ENCODE assay signal across 1 cellular context in the genomic region with DNA sequence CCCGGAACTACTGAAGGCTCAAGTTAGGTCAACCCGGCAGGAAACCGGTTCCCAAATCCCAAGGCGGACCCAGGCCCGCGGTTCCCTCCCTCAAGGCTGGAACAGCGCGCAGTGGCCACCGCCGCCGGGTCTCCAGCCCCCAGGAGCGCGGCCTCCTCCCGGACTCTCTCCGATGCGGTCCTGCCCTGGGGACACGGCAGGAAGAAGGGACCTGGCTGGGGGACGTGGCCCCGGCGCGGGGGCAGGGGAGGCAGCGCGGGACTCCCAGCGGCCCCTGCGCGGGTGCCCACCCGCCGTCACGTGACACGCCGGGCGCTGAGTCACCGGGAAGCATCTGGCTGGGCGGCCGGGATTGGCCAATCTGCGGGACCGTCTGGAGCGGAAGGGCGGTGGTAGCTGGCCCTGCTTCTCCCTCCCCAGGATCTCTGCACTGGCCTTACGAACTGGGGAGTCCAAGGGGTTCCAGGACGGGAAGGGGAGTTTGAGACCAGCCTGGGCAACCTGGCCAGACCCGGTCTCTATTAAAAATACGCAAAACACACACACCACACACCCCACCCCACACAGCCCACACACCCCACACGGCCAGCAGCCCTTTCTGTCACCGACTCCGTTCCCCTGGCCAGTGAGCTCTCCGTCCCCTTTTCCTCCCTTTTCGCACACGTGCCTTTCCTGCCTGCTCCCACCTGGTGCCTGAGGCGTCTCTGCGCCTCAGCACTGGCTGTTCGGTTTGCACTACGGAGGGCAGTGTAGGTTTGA.
TF ChIP-seq lines count a peak whose summit lies in the region.

No MANE protein-coding gene starts in this region.

TF ChIP-seq in IMR-90, 13 proteins besides CTCF, POLR2A, EP300 and RAD21 (continued from another document):
- TF ChIP-seq MAZ (IDR thresholded peaks at IDR 0.05; ENCODE audit: borderline replicate concordance, low read depth, low read length): peak; percentile 75; the same call in 1 of the 2 replicates
- peak; percentile 93 for TF ChIP-seq CEBPB (IDR thresholded peaks at IDR 0.05; ENCODE audit: low read depth, low read length)
- TF ChIP-seq, protein P1, sequence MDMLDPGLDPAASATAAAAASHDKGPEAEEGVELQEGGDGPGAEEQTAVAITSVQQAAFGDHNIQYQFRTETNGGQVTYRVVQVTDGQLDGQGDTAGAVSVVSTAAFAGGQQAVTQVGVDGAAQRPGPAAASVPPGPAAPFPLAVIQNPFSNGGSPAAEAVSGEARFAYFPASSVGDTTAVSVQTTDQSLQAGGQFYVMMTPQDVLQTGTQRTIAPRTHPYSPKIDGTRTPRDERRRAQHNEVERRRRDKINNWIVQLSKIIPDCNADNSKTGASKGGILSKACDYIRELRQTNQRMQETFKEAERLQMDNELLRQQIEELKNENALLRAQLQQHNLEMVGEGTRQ (IDR thresholded peaks at IDR 0.05; ENCODE audit: low read depth, low read length): peak; percentile 98
- peak; percentile 88 for TF ChIP-seq BHLHE40 (IDR thresholded peaks at IDR 0.05; ENCODE audit: low read depth, low read length)
- TF ChIP-seq, protein P2, sequence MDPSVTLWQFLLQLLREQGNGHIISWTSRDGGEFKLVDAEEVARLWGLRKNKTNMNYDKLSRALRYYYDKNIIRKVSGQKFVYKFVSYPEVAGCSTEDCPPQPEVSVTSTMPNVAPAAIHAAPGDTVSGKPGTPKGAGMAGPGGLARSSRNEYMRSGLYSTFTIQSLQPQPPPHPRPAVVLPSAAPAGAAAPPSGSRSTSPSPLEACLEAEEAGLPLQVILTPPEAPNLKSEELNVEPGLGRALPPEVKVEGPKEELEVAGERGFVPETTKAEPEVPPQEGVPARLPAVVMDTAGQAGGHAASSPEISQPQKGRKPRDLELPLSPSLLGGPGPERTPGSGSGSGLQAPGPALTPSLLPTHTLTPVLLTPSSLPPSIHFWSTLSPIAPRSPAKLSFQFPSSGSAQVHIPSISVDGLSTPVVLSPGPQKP (IDR thresholded peaks at IDR 0.05; ENCODE audit: borderline replicate concordance, low read depth, low read length): 0 out of 2 replicates have a peak, but pooled peaks have one; percentile 17
- peak; percentile 11; the same call in 1 of the 2 replicates for TF ChIP-seq SMC3 (IDR thresholded peaks at IDR 0.05; ENCODE audit: low read depth, low read length)
- TF ChIP-seq MAFK (IDR thresholded peaks at IDR 0.05; ENCODE audit: low read depth, low read length): no peak
- TF ChIP-seq NFE2L2 (IDR thresholded peaks at IDR 0.05; ENCODE audit: low read depth, low read length): peak; percentile 65; the same call in 1 of the 2 replicates
- TF ChIP-seq FOS (IDR thresholded peaks at IDR 0.05; ENCODE audit: low read depth, low read length): peak; percentile 82
